ENCODE assay signal across 14 cellular contexts in the genomic region with DNA sequence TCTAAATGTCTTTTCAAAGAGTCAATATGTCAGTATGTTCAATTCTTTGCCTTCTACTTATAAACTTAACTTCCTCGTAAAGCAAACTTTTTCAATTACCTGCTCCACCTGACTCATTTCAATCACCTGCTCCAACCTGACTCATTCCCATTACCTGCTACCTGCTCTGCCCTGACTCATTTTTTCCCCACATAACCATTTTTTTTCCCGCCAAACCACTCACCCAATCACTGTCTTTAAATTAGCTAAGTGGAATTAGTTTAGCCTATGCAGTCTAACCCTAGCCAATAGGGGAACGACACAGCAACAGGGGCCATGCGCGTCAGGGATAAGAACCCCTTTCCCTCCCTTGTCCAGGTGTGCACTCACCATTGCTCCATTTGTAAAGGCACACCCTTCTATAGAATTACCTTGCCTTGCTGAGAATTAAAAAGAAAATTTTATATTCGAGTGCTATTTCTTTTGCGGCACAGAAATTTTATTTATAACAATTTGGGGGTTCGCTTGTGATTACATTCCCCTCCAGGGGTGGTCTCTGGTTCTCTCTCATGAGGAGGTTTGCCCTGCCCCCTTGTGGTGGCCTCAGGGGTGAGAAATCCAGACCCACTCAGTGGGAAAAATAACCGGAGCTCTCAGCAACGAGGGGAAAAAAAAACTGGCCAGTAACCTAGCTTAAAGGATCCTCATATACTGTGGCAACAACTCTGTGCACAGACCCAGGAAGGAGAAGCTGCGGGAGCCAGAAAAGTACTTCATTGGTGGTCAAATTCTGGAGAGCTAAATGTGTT.
DNase-seq lines count a peak whose midpoint lies in the region; ATAC-seq, FAIRE-seq and TF ChIP-seq lines count a peak whose summit lies in the region.
"Had no signal": no experiment of that assay in that cellular context is flagged by ENCODE, and none has a peak within 500 bp of the region (broad histone marks: within the 10 kb centered on the region; RNA-seq: fewer than 3 reads in every experiment).

No MANE protein-coding gene starts in this region.

- H3K27me3 Mint-ChIP-seq in natural killer cell (ENCODE audit: low read depth in 2 of 2) = no peaks in the 10 kb centered on the region
- no peaks in the 10 kb centered on the region for H3K27me3 Mint-ChIP-seq in CD8-positive, alpha-beta T cell (ENCODE audit: low read depth)
- H3K27me3 Mint-ChIP-seq: activated naive CD8-positive, alpha-beta T cell had no signal

- no peak overlapping the region for H3K4me3 ChIP-seq in endocrine pancreas (ENCODE audit: control insufficient read depth, insufficient read depth, low read length)
- H3K4me3 ChIP-seq in CD8-positive, alpha-beta T cell (ENCODE audit: low read depth, low read length) = no peak overlapping the region
- H3K4me3 ChIP-seq: left lung had no signal

- no peaks in the 10 kb centered on the region for H3K27me3 ChIP-seq in endocrine pancreas (ENCODE audit: control insufficient read depth, insufficient read depth, low read length)
- H3K27me3 ChIP-seq in CD8-positive, alpha-beta T cell (ENCODE audit: insufficient read depth, low read length) = no peaks in the 10 kb centered on the region
- H3K27me3 ChIP-seq: left lung, neutrophil had no signal

- H3K27ac ChIP-seq in CD8-positive, alpha-beta T cell (ENCODE audit: low read depth, low read length) = no peak overlapping the region
- H3K27ac ChIP-seq: left lung, neutrophil had no signal

- intact Hi-C loops in natural killer cell (cut with micrococcal nuclease) = no loop called here
- intact Hi-C loops in CD8-positive, alpha-beta T cell (cut with DNase I, micrococcal nuclease) = loop anchor here in 1 of 2 experiments (2.0 kb wide), 1 partner anchor 363 kb away; no protein-coding TSS in a partner anchor

- peak overlapping the region; percentile 5 for H3K9ac ChIP-seq in endocrine pancreas (ENCODE audit: control insufficient read depth, insufficient read depth, low read length)

- H3K36me3 ChIP-seq in endocrine pancreas (ENCODE audit: control insufficient read depth, insufficient read depth, low read length) = no peaks in the 10 kb centered on the region
- no peaks in the 10 kb centered on the region for H3K36me3 ChIP-seq in CD8-positive, alpha-beta T cell (ENCODE audit: insufficient read depth, low read length)
- H3K36me3 ChIP-seq: left lung, neutrophil had no signal

- H3K27ac Mint-ChIP-seq in natural killer cell = no peak overlapping the region
- H3K27ac Mint-ChIP-seq in CD8-positive, alpha-beta T cell = no peak overlapping the region
- H3K27ac Mint-ChIP-seq: activated naive CD8-positive, alpha-beta T cell had no signal

- POLR2A ChIA-PET in CD8-positive, alpha-beta T cell (lab: Charles Lee) = no interaction called here

- TF ChIP-seq CTCF in D721Med (IDR thresholded peaks at IDR 0.05; ENCODE audit: insufficient read depth, missing control alignments) (peak; percentile 48), natural killer cell (IDR thresholded peaks at IDR 0.05) (no peak)
- TF ChIP-seq CTCF in CD8-positive, alpha-beta T cell (IDR thresholded peaks at IDR 0.05) = no peak

- H3K4me1 Mint-ChIP-seq in natural killer cell = no peaks in the 10 kb centered on the region
- peaks cover 5% of the 10 kb centered on the region for H3K4me1 Mint-ChIP-seq in CD8-positive, alpha-beta T cell (ENCODE audit: low read depth)
- H3K4me1 Mint-ChIP-seq: CD14-positive monocyte had no signal

- CTCF ChIA-PET in CD8-positive, alpha-beta T cell (lab: Charles Lee) = interaction anchor here (0.8 to 0.9 kb wide), 2 partner anchors 39 to 362 kb away, joined by 3 to 5 read pairs; no protein-coding TSS in a partner anchor

- H3K4me1 ChIP-seq in endocrine pancreas (ENCODE audit: control insufficient read depth, insufficient read depth, low read length) = no peaks in the 10 kb centered on the region
- no peaks in the 10 kb centered on the region for H3K4me1 ChIP-seq in CD8-positive, alpha-beta T cell (ENCODE audit: insufficient read depth, low read length)
- H3K4me1 ChIP-seq: left lung had no signal

- H3K9me3 Mint-ChIP-seq in natural killer cell = peaks cover 12 to 32% of the 10 kb centered on the region in 2 donors
- peaks cover 13% of the 10 kb centered on the region for H3K9me3 Mint-ChIP-seq in CD8-positive, alpha-beta T cell

- H3K9me3 ChIP-seq in endocrine pancreas (ENCODE audit: control insufficient read depth, low read length) = no peaks in the 10 kb centered on the region
- H3K9me3 ChIP-seq in CD8-positive, alpha-beta T cell (ENCODE audit: low read length) = no peaks in the 10 kb centered on the region

- no peak overlapping the region for H3K4me3 Mint-ChIP-seq in natural killer cell
- no peak overlapping the region for H3K4me3 Mint-ChIP-seq in CD8-positive, alpha-beta T cell
- H3K4me3 Mint-ChIP-seq: activated naive CD8-positive, alpha-beta T cell; CD14-positive monocyte had no signal

- FAIRE-seq in D721Med (lab: Jason Lieb, UNC) = no peak

- DNase-seq in D721Med (ENCODE audit: insufficient read length, low spot score) (peak; percentile 25), NCI-H1092 (lab: John Stamatoyannopoulos, UW) (peak; percentile 2), nucleus accumbens (lab: John Stamatoyannopoulos, UW) (peak in 34 of 56 donors; percentile 0 to 62 (median 7)), natural killer cell (no peak), cerebellar cortex (ENCODE audit: low spot score) (no peak)
- no peak for DNase-seq in CD8-positive, alpha-beta T cell
- DNase-seq: activated CD8-positive, alpha-beta memory T cell treated with anti-CD3 and anti-CD28 coated beads for 24 hours; cortex of kidney; left lung had no signal

- ATAC-seq in natural killer cell (no peak), GM21367 (IDR thresholded peaks at IDR 0.05; ENCODE audit: unreplicated experiment) (no peak)
- ATAC-seq in CD8-positive, alpha-beta T cell = no peak
- ATAC-seq: left lung had no signal

- no peaks in the 10 kb centered on the region for H3K36me3 Mint-ChIP-seq in natural killer cell
- no peaks in the 10 kb centered on the region for H3K36me3 Mint-ChIP-seq in CD8-positive, alpha-beta T cell
- H3K36me3 Mint-ChIP-seq: CD14-positive monocyte had no signal

Comparison
In these comparisons a context has a peak if more than half of its experiments do, and no peak if none do; other contexts are left out.
1. DNase-seq: peak in D721Med (single experiment), NCI-H1092 (single experiment) and nucleus accumbens (34 of 56); none in natural killer cell (single experiment), cerebellar cortex (single experiment) and CD8-positive, alpha-beta T cell (0 of 7).